ENCODE assay signal across 10 cellular contexts in genomic region chr6:163457637-163458561, GRCh38. TPM values are rescaled to one million over a fixed set of nuclear protein-coding genes. Genes with fewer than 3 reads are reported as not detected.
DNase-seq lines count a peak whose midpoint lies in the region; ATAC-seq, FAIRE-seq and TF ChIP-seq lines count a peak whose summit lies in the region.
"Had no signal": no experiment of that assay in that cellular context is flagged by ENCODE, and none has a peak within 500 bp of the region (broad histone marks: within the 10 kb centered on the region; RNA-seq: fewer than 3 reads in every experiment).

No MANE protein-coding gene starts in this region.

- H3K27ac ChIP-seq in CD8-positive, alpha-beta T cell (ENCODE audit: low read depth, low read length): no peak overlapping the region
- peak overlapping the region; percentile 53 for H3K27ac ChIP-seq in mesenchymal stem cell (ENCODE audit: low read length, poor library complexity, severe bottlenecking)

- no peak overlapping the region for H3K14ac ChIP-seq in mesenchymal stem cell (ENCODE audit: low read length in 2 of 2)

- no peak overlapping the region for H3K4ac ChIP-seq in mesenchymal stem cell (ENCODE audit: low read depth in 1 of 2, low read length in 2 of 2)

- no peak overlapping the region for H3K18ac ChIP-seq in mesenchymal stem cell (ENCODE audit: low read depth in 1 of 2, low read length in 2 of 2)

- no peaks in the 10 kb centered on the region for H3K27me3 Mint-ChIP-seq in CD8-positive, alpha-beta T cell (ENCODE audit: low read depth)
- no peaks in the 10 kb centered on the region for H3K27me3 Mint-ChIP-seq in brain

- peak; percentile 80 for FAIRE-seq in HTR-8/SVneo (lab: Jason Lieb, UNC)

- H3K4me1 Mint-ChIP-seq in CD8-positive, alpha-beta T cell (ENCODE audit: low read depth): peaks cover 63% of the 10 kb centered on the region
- peaks cover 98% of the 10 kb centered on the region for H3K4me1 Mint-ChIP-seq in brain

- no peak overlapping the region for H2BK12ac ChIP-seq in mesenchymal stem cell (ENCODE audit: low read length in 2 of 2)

- H3K9me3 ChIP-seq in CD8-positive, alpha-beta T cell (ENCODE audit: low read length): no peaks in the 10 kb centered on the region
- no peaks in the 10 kb centered on the region for H3K9me3 ChIP-seq in mesenchymal stem cell (ENCODE audit: control insufficient read depth, low read length)
- H3K9me3 ChIP-seq: tibial nerve had no signal

- no peak overlapping the region for H3K4me2 ChIP-seq in mesenchymal stem cell (ENCODE audit: low read length, poor library complexity, severe bottlenecking)

- no peak overlapping the region for H2BK120ac ChIP-seq in mesenchymal stem cell (ENCODE audit: low read depth, low read length)

- H2AFZ ChIP-seq in mesenchymal stem cell (ENCODE audit: low read depth, low read length): no peak overlapping the region

- 21% methylated on average over 2 of the region's 3 CpGs for WGBS in mesenchymal stem cell

- ATAC-seq in CD8-positive, alpha-beta T cell: no peak
- no peak for ATAC-seq in HG02970 (IDR thresholded peaks at IDR 0.05; ENCODE audit: low FRiP score, unreplicated experiment)
- no peak for ATAC-seq in GM21717 (IDR thresholded peaks at IDR 0.05; ENCODE audit: unreplicated experiment)
- ATAC-seq: HCT116 had no signal

- no peak overlapping the region for H3K4me3 ChIP-seq in CD8-positive, alpha-beta T cell (ENCODE audit: low read depth, low read length)
- H3K4me3 ChIP-seq in mesenchymal stem cell (ENCODE audit: insufficient read depth in 1 of 2, low read depth in 1 of 2, low read length in 2 of 2): peak overlapping the region in 1 of 2 experiments; percentile 25
- H3K4me3 ChIP-seq: tibial nerve had no signal

- no peak overlapping the region for H2AK5ac ChIP-seq in mesenchymal stem cell (ENCODE audit: low read length, severe bottlenecking)

- no peak for DNase-seq in CD8-positive, alpha-beta T cell
- peak; percentile 40 for DNase-seq in HTR-8/SVneo (ENCODE audit: insufficient read length, low spot score)
- peak; percentile 92 for DNase-seq in mesenchymal stem cell
- DNase-seq in SHP77 (lab: John Stamatoyannopoulos, UW): no peak
- DNase-seq in NK-92 (lab: John Stamatoyannopoulos, UW; ENCODE audit: unreplicated experiment): no peak

- H3K27ac Mint-ChIP-seq in CD8-positive, alpha-beta T cell: peak overlapping the region; percentile 83
- H3K27ac Mint-ChIP-seq in brain: peak overlapping the region in 4 of 5 experiments; percentile 5 to 59 (median 28)

- H3K4me1 ChIP-seq in CD8-positive, alpha-beta T cell (ENCODE audit: insufficient read depth, low read length): peaks cover 28% of the 10 kb centered on the region
- peaks cover 5% of the 10 kb centered on the region for H3K4me1 ChIP-seq in mesenchymal stem cell (ENCODE audit: control insufficient read depth, insufficient read depth, low read depth, low read length)

- intact Hi-C loops in CD8-positive, alpha-beta T cell (cut with DNase I, micrococcal nuclease): loop anchor here (2.0 kb wide), 3 partner anchors 15 to 41 kb away; no protein-coding TSS in a partner anchor

- H3K27me3 ChIP-seq in CD8-positive, alpha-beta T cell (ENCODE audit: insufficient read depth, low read length): no peaks in the 10 kb centered on the region
- H3K27me3 ChIP-seq in mesenchymal stem cell (ENCODE audit: control insufficient read depth in 1 of 2, insufficient read depth in 1 of 2, low read length in 2 of 2): no peaks in the 10 kb centered on the region
- H3K27me3 ChIP-seq: tibial nerve had no signal

- no peak overlapping the region for H3K23ac ChIP-seq in mesenchymal stem cell (ENCODE audit: low read length in 2 of 2)

- CTCF ChIA-PET in CD8-positive, alpha-beta T cell (lab: Charles Lee): no interaction called here

- no peak overlapping the region for H4K8ac ChIP-seq in mesenchymal stem cell (ENCODE audit: low read length)

- H3K36me3 Mint-ChIP-seq in CD8-positive, alpha-beta T cell: peaks cover 22% of the 10 kb centered on the region
- peaks cover 96% of the 10 kb centered on the region for H3K36me3 Mint-ChIP-seq in brain

- peak overlapping the region; percentile 30 for H3K4me3 Mint-ChIP-seq in CD8-positive, alpha-beta T cell
- H3K4me3 Mint-ChIP-seq in brain: peak overlapping the region in 2 of 5 experiments; percentile 40 to 48

- H3K9me3 Mint-ChIP-seq in CD8-positive, alpha-beta T cell: no peaks in the 10 kb centered on the region
- H3K9me3 Mint-ChIP-seq in brain: peaks cover 0 to 29% (median 5%) of the 10 kb centered on the region in 5 experiments

- no peak overlapping the region for H2BK5ac ChIP-seq in mesenchymal stem cell (ENCODE audit: low read depth, low read length, poor library complexity, severe bottlenecking)

- no peaks in the 10 kb centered on the region for H3K36me3 ChIP-seq in CD8-positive, alpha-beta T cell (ENCODE audit: insufficient read depth, low read length)
- H3K36me3 ChIP-seq in mesenchymal stem cell (ENCODE audit: control insufficient read depth in 1 of 2, insufficient read depth in 2 of 2, low read depth in 1 of 2, low read length in 2 of 2): peaks cover 0 to 19% of the 10 kb centered on the region in 2 experiments

- POLR2A ChIA-PET in CD8-positive, alpha-beta T cell (lab: Charles Lee): no interaction called here

- no peak overlapping the region for H2BK15ac ChIP-seq in mesenchymal stem cell (ENCODE audit: low read depth, poor library complexity, severe bottlenecking)

- H3K79me1 ChIP-seq in mesenchymal stem cell (replicated peaks; ENCODE audit: low read length, poor library complexity, severe bottlenecking): no peaks in the 10 kb centered on the region

- TF ChIP-seq CTCF in CD8-positive, alpha-beta T cell (IDR thresholded peaks at IDR 0.05): no peak
- TF ChIP-seq CTCF in brain (conservative IDR thresholded peaks at IDR 0.05): no peak

- H4K91ac ChIP-seq in mesenchymal stem cell (ENCODE audit: low read length): no peak overlapping the region

- peak overlapping the region; percentile 90 for H3K9ac ChIP-seq in mesenchymal stem cell (ENCODE audit: low read length)

RNA-seq across cellular contexts. Expression of gene QKI, which starts 43.4 kb away (rescaled TPM):
- total RNA-seq in CD8-positive, alpha-beta T cell: 10 to 100 TPM; 67.4 to 70.9 TPM
- polyA plus RNA-seq in brain (ENCODE audit: insufficient read depth, low read depth, low replicate concordance): 70.0 TPM
- polyA plus RNA-seq in mesenchymal stem cell (2013, experiment 1 of 2): 92.5 TPM
- polyA plus RNA-seq in mesenchymal stem cell (2013, experiment 2 of 2): 90.5 TPM

Comparison
In these comparisons a context has a peak if more than half of its experiments do, and no peak if none do; other contexts are left out.
1. DNase-seq: peak in HTR-8/SVneo (single experiment) and mesenchymal stem cell (single experiment); none in CD8-positive, alpha-beta T cell (0 of 7), SHP77 (0 of 2) and NK-92 (single experiment).